10 cellular contexts compared by ENCODE assay signal in the genomic region with DNA sequence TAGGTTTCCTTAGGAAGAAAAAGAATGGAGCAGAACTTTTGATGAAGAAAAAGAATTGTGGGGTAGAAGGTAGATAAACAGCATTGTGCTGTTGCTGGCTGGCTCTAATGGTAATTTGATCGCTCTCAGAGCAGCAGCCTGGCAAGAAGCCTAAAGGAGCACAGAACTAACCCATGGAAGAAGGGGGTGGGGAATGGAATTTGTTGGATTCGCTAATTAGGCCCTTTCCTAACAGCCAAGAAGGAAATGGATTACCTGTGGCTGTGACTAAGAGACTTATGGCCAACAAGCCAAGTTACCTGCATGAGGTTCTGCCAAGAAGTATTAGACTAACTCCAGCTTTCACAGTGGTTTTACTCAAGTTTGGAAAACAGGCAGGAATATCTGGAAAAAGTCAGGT.
DNase-seq lines count a peak whose midpoint lies in the region; ATAC-seq and TF ChIP-seq lines count a peak whose summit lies in the region.
"Had no signal": no experiment of that assay in that cellular context is flagged by ENCODE, and none has a peak within 500 bp of the region (broad histone marks: within the 10 kb centered on the region; RNA-seq: fewer than 3 reads in every experiment).

No MANE protein-coding gene starts in this region.

- peak; percentile 28 for DNase-seq in D341Med (ENCODE audit: low spot score)
- DNase-seq in NCI-H187 treated with DMSO at 0.1 percent for 48 hours (lab: John Stamatoyannopoulos, UW): peak; percentile 25
- DNase-seq in astrocyte of the hippocampus (ENCODE audit: low read depth, low spot score): peak; percentile 88
- peak; percentile 49 for DNase-seq in left lobe of liver (ENCODE audit: low spot score)
- no peak for DNase-seq in stimulated activated naive B cell treated with anti-CD40 and anti-IgM and Interleukin-4, amounts not matched to agents 10 μg/mL and 1 μg/mL and 100 μg/mL, for 72 hours
- DNase-seq in suprapubic skin (ENCODE audit: low spot score in 2 of 2): no peak
- DNase-seq: cortex of kidney, DND-41 had no signal

- no peak overlapping the region for H3K4me3 Mint-ChIP-seq in stimulated activated naive B cell treated with anti-CD40 and anti-IgM and Interleukin-4, amounts not matched to agents 10 μg/mL and 1 μg/mL and 100 μg/mL, for 72 hours

- no peak for TF ChIP-seq POLR2A in suprapubic skin (IDR thresholded peaks at IDR 0.05)

- no peaks in the 10 kb centered on the region for H3K27me3 Mint-ChIP-seq in stimulated activated naive B cell treated with anti-CD40 and anti-IgM and Interleukin-4, amounts not matched to agents 10 μg/mL and 1 μg/mL and 100 μg/mL, for 72 hours

- H3K4me1 ChIP-seq in suprapubic skin: peaks cover 18% of the 10 kb centered on the region

- peaks cover 20 to 22% of the 10 kb centered on the region in 2 donors for H3K36me3 Mint-ChIP-seq in stimulated activated naive B cell treated with anti-CD40 and anti-IgM and Interleukin-4, amounts not matched to agents 10 μg/mL and 1 μg/mL and 100 μg/mL, for 72 hours

- H3K9me3 Mint-ChIP-seq in stimulated activated naive B cell treated with anti-CD40 and anti-IgM and Interleukin-4, amounts not matched to agents 10 μg/mL and 1 μg/mL and 100 μg/mL, for 72 hours: peaks cover 0 to 1% of the 10 kb centered on the region in 2 donors

- TF ChIP-seq EP300 in suprapubic skin (IDR thresholded peaks at IDR 0.05): no peak

- WGBS in suprapubic skin: 16% methylated on average over 2 of the region's 2 CpGs

- no peak overlapping the region for H3K27ac ChIP-seq in suprapubic skin

- H3K9me3 ChIP-seq in suprapubic skin: no peaks in the 10 kb centered on the region

- no peak overlapping the region for H3K4me3 ChIP-seq in suprapubic skin

- ATAC-seq in left lobe of liver (peak; percentile 77), HG03354 (IDR thresholded peaks at IDR 0.05; ENCODE audit: poor library complexity, severe bottlenecking, unreplicated experiment) (no peak), HG02981 (IDR thresholded peaks at IDR 0.05; ENCODE audit: unreplicated experiment) (no peak)
- no peak for ATAC-seq in stimulated activated naive B cell treated with anti-CD40 and anti-IgM and Interleukin-4, amounts not matched to agents 10 μg/mL and 1 μg/mL and 100 μg/mL, for 72 hours (replicated peaks)

- no peak overlapping the region for H3K27ac Mint-ChIP-seq in stimulated activated naive B cell treated with anti-CD40 and anti-IgM and Interleukin-4, amounts not matched to agents 10 μg/mL and 1 μg/mL and 100 μg/mL, for 72 hours

- peaks cover 15 to 30% of the 10 kb centered on the region in 2 donors for H3K4me1 Mint-ChIP-seq in stimulated activated naive B cell treated with anti-CD40 and anti-IgM and Interleukin-4, amounts not matched to agents 10 μg/mL and 1 μg/mL and 100 μg/mL, for 72 hours

- no peak for TF ChIP-seq CTCF in suprapubic skin (IDR thresholded peaks at IDR 0.05)

- no peaks in the 10 kb centered on the region for H3K27me3 ChIP-seq in suprapubic skin

- H3K36me3 ChIP-seq in suprapubic skin: no peaks in the 10 kb centered on the region

Comparison
In these comparisons a context has a peak if more than half of its experiments do, and no peak if none do; other contexts are left out.
1. DNase-seq: peak in D341Med (single experiment), NCI-H187 treated with DMSO at 0.1 percent for 48 hours (single experiment), astrocyte of the hippocampus (single experiment) and left lobe of liver (single experiment); none in stimulated activated naive B cell treated with anti-CD40 and anti-IgM and Interleukin-4, amounts not matched to agents 10 μg/mL and 1 μg/mL and 100 μg/mL, for 72 hours (single experiment) and suprapubic skin (0 of 2).